2 cellular contexts compared by ENCODE assay signal in genomic region chr2:233019610-233020009, GRCh38. TPM values are rescaled to one million over a fixed set of nuclear protein-coding genes. Genes with fewer than 3 reads are reported as not detected.
"Had no signal": no experiment of that assay in that cellular context is flagged by ENCODE, and none has a peak within 500 bp of the region (broad histone marks: within the 10 kb centered on the region; RNA-seq: fewer than 3 reads in every experiment).

No MANE protein-coding gene starts in this region.

RNA-seq across cellular contexts. Expression of gene NGEF, which starts 6.6 kb away (rescaled TPM):
- total RNA-seq: GM12878 had no signal

RNA-seq across cellular contexts. Expression of gene NEU2, which starts 12.9 kb away (rescaled TPM):
- total RNA-seq: G401, GM12878 had no signal
- polyA plus RNA-seq: GM12878 had no signal
